28 cellular contexts compared by ENCODE assay signal in the genomic region with DNA sequence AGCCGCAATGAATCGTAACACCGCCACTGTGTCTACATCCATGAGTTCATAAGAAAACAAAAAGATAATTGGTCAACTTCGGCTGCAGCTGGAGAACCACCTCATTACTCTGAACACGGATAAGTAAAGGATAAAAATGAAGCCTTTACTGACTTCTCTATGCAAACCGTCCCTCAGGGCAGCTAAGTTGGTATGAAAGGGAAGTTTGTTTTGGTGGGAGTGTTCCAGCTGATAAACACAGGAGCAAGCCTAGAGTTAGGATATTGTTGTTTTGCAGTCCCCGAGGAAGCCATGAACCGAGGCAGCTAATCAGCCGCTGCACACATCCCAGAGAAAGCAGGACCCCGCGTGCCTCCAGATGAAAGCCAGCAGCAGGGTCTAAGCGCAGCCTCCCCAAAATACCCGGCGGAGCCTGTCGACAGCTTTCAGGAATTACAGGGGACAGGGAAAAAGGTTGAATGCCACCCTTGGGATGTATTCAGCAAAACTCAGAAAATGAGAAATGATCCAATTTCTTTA.
"Had no signal": no experiment of that assay in that cellular context is flagged by ENCODE, and none has a peak within 500 bp of the region (broad histone marks: within the 10 kb centered on the region; RNA-seq: fewer than 3 reads in every experiment).

No MANE protein-coding gene starts in this region.

- H3K4me1 Mint-ChIP-seq: mesothelial cell of epicardium had no signal

- H3K4me3 ChIP-seq: adrenal gland, coronary artery, heart right ventricle, suprapubic skin, tibial artery had no signal

- H3K9me3 Mint-ChIP-seq: activated naive CD4-positive, alpha-beta T cell treated with anti-CD3 and anti-CD28 coated beads for 36 hours; activated naive CD8-positive, alpha-beta T cell treated with anti-CD3 and anti-CD28 coated beads for 36 hours; activated T-helper 1 cell treated with anti-CD3 and anti-CD28 coated beads, Interleukin-12 subunit alpha, Interleukin-12 subunit beta, Interleukin-2, Interleukin-4 antibody, amounts not matched to agents 30 ng/mL and 10 ng/mL and 1 ng/mL, durations not matched to agents 14 hours and 24 hours and 36 hours; effector memory CD8-positive, alpha-beta T cell; mesothelial cell of epicardium; naive B cell had no signal

- H3K27ac Mint-ChIP-seq: activated naive CD4-positive, alpha-beta T cell treated with anti-CD3 and anti-CD28 coated beads for 36 hours; activated naive CD8-positive, alpha-beta T cell treated with anti-CD3 and anti-CD28 coated beads for 36 hours; activated T-helper 1 cell treated with anti-CD3 and anti-CD28 coated beads, Interleukin-12 subunit alpha, Interleukin-12 subunit beta, Interleukin-2, Interleukin-4 antibody, amounts not matched to agents 30 ng/mL and 10 ng/mL and 1 ng/mL, durations not matched to agents 14 hours and 24 hours and 36 hours; effector memory CD8-positive, alpha-beta T cell; mesothelial cell of epicardium; progenitor cell of endocrine pancreas had no signal

- H3K36me3 Mint-ChIP-seq: activated naive CD8-positive, alpha-beta T cell treated with anti-CD3 and anti-CD28 coated beads for 36 hours; mesothelial cell of epicardium; naive B cell had no signal

- H3K4me3 Mint-ChIP-seq: activated naive CD4-positive, alpha-beta T cell treated with anti-CD3 and anti-CD28 coated beads for 36 hours; activated naive CD8-positive, alpha-beta T cell treated with anti-CD3 and anti-CD28 coated beads for 36 hours; activated T-helper 1 cell treated with anti-CD3 and anti-CD28 coated beads, Interleukin-12 subunit alpha, Interleukin-12 subunit beta, Interleukin-2, Interleukin-4 antibody, amounts not matched to agents 30 ng/mL and 10 ng/mL and 1 ng/mL, durations not matched to agents 14 hours and 24 hours and 36 hours; effector memory CD8-positive, alpha-beta T cell; mesothelial cell of epicardium; naive B cell had no signal

- H3K4me1 ChIP-seq: adrenal gland, heart right ventricle, suprapubic skin, tibial artery had no signal

- H3K27me3 ChIP-seq: adrenal gland, brain microvascular endothelial cell, dorsolateral prefrontal cortex had no signal

- H3K9me3 ChIP-seq: adrenal gland, heart right ventricle, neutrophil, suprapubic skin, tibial artery had no signal

- H3K36me3 ChIP-seq: adrenal gland, brain microvascular endothelial cell, heart right ventricle, neutrophil, suprapubic skin, tibial artery had no signal

- H3K27me3 Mint-ChIP-seq: activated naive CD8-positive, alpha-beta T cell treated with anti-CD3 and anti-CD28 coated beads for 36 hours had no signal

- H3K27ac ChIP-seq: adrenal gland, brain microvascular endothelial cell, coronary artery, heart right ventricle, neutrophil, suprapubic skin, tibial artery, VCaP had no signal

- DNase-seq: activated CD4-positive, alpha-beta T cell treated with anti-CD3 and anti-CD28 coated beads for 48 hours; activated CD4-positive, alpha-beta T cell treated with anti-CD3 and anti-CD28 coated beads, Interleukin-2, amount 50 U/mL, for 48 hours; activated CD8-positive, alpha-beta memory T cell treated with anti-CD3 and anti-CD28 coated beads for 24 hours; activated effector memory CD4-positive, alpha-beta T cell treated with anti-CD3 and anti-CD28 coated beads, Interleukin-2, amount 50 U/mL, for 16 hours; activated naive CD4-positive, alpha-beta T cell treated with anti-CD3 and anti-CD28 coated beads for 36 hours; activated naive CD8-positive, alpha-beta T cell treated with anti-CD3 and anti-CD28 coated beads for 36 hours; activated T-cell treated with anti-CD3 and anti-CD28 coated beads, Interleukin-2, amount 50 U/mL, for 1 hour; adrenal gland; aorta; brain microvascular endothelial cell; effector memory CD8-positive, alpha-beta T cell; foreskin fibroblast; heart right ventricle; naive B cell; retina; stimulated activated CD4-positive, alpha-beta T cell treated with anti-CD3 and anti-CD28 coated beads, Interleukin-15, amount 100 ng/mL, for 24 hours; stimulated activated CD4-positive, alpha-beta T cell treated with anti-CD3 and anti-CD28 coated beads, Interleukin-2, amount 100 ng/mL, for 24 hours; stimulated activated naive CD4-positive, alpha-beta T cell; T-helper 9 cell; tibial artery had no signal
